In the genomic region with DNA sequence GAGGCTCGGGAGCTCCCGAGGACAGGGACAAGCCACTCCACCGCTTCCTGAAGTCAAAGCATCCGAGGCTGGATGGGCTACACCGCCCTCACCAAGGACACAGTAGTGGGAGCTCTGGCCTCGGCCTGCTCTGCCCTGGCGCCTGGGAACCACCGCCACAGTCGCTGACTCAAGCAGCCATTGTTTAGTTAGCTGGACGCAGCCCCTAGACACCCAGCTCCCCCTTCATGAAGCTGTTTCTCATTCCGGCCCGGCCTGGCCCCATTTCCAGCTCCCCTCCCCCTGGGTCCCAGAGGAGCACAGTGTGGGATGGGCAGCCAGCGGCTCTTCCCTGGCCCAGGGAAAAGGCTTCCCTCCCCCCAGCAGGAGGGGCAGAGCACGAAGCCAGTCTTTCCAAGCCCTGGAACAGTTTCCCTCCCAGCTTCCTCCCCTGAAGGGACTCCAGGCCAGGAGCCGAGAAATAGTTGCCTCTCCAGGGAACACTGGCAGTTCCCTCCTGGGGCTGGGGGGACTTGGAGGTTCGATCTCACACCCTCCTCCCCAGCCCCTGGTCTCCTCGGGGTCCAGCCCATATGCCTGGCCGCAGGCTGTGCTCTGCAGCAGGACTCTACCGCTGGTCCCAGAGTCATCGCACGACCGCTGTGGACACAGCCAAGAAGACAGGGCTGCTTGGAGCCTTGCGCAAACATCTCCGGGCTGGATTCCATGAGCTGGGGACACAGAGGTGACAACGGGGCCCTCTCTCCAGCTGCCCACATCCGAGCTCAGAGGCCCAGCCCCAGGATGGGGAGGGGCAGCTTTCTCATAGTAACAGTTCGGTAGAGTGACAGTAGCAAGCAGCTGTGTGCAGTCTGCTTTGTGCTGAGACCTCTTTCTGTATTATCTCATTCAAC, we compare ENCODE assay signal across 8 cellular contexts. TPM values are rescaled to one million over a fixed set of nuclear protein-coding genes. Genes with fewer than 3 reads are reported as not detected.
A peak's percentile ranks its signal among the peaks of the same experiment; 100 is the strongest.
DNase-seq lines count a peak whose midpoint lies in the region; ATAC-seq and TF ChIP-seq lines count a peak whose summit lies in the region.

No MANE protein-coding gene starts in this region.

- no peak for TF ChIP-seq CTCF in DND-41 (IDR thresholded peaks at IDR 0.05; ENCODE audit: borderline replicate concordance, extremely low read depth, low read length, poor library complexity, severe bottlenecking)
- TF ChIP-seq CTCF in WERI-Rb-1 (IDR thresholded peaks at IDR 0.05; ENCODE audit: low read depth, low read length): no peak

- DNase-seq in DND-41: peak; percentile 82
- no peak for DNase-seq in NT2/D1 (ENCODE audit: low read depth, low spot score)
- DNase-seq in SIG-M5 (lab: John Stamatoyannopoulos, UW): no peak
- DNase-seq in WERI-Rb-1: no peak
- no peak for DNase-seq in T-helper 1 cell

- ATAC-seq in DND-41 (ENCODE audit: insufficient read depth, low read depth) (peak; percentile 56), GM18498 (IDR thresholded peaks at IDR 0.05; ENCODE audit: unreplicated experiment) (no peak)

- H2AFZ ChIP-seq in DND-41 (ENCODE audit: low read depth, low read length): no peak overlapping the region

- peaks cover 67% of the 10 kb centered on the region for H4K20me1 ChIP-seq in DND-41 (ENCODE audit: insufficient read depth, low read length)

- H3K79me2 ChIP-seq in DND-41 (ENCODE audit: insufficient read depth, low read length): peaks cover 85% of the 10 kb centered on the region

- H3K4me1 ChIP-seq in DND-41 (ENCODE audit: insufficient read depth, low read length) (peaks cover 100% of the 10 kb centered on the region), NT2/D1 (ENCODE audit: insufficient read depth, insufficient read length) (peaks cover 80% of the 10 kb centered on the region), esophagus (ENCODE audit: control insufficient read depth in 2 of 2, insufficient read depth in 2 of 2, low read length in 1 of 2) (peaks cover 11 to 19% of the 10 kb centered on the region in 2 donors), muscle layer of colon (ENCODE audit: insufficient read depth, low read length) (peaks cover 72% of the 10 kb centered on the region)

- H3K27me3 ChIP-seq in DND-41 (ENCODE audit: insufficient read depth, low read length, poor library complexity): no peaks in the 10 kb centered on the region
- no peaks in the 10 kb centered on the region for H3K27me3 ChIP-seq in NT2/D1 (ENCODE audit: insufficient read depth, insufficient read length)
- H3K27me3 ChIP-seq in esophagus (ENCODE audit: control insufficient read depth in 1 of 2, insufficient read depth in 2 of 2, low read length in 2 of 2): no peaks in the 10 kb centered on the region
- H3K27me3 ChIP-seq in muscle layer of colon (ENCODE audit: control insufficient read depth in 1 of 2, insufficient read depth in 2 of 2, low read length in 2 of 2): no peaks in the 10 kb centered on the region
- no peaks in the 10 kb centered on the region for H3K27me3 ChIP-seq in WERI-Rb-1 (ENCODE audit: insufficient read depth, low read depth, severe bottlenecking)

- 47 to 54% methylated on average over 27 of the region's 27 CpGs for WGBS in esophagus, 2 donors

- H3K4me3 ChIP-seq in DND-41 (ENCODE audit: low read depth in 1 of 2, low read length in 2 of 2): no peak overlapping the region; a peak in 1 of 4 replicates
- no peak overlapping the region for H3K4me3 ChIP-seq in NT2/D1 (ENCODE audit: insufficient read length, low read depth)
- no peak overlapping the region for H3K4me3 ChIP-seq in esophagus (ENCODE audit: low read depth in 1 of 2, low read length in 2 of 2)
- peak overlapping the region in 1 of 2 donors; percentile 22 for H3K4me3 ChIP-seq in muscle layer of colon (ENCODE audit: low read depth in 1 of 2, low read length in 2 of 2)
- no peak overlapping the region for H3K4me3 ChIP-seq in WERI-Rb-1 (ENCODE audit: low read depth, low read length)

- H3K27ac ChIP-seq in DND-41 (ENCODE audit: low read length) (peak overlapping the region; percentile 96), esophagus (ENCODE audit: low read depth in 2 of 2, low read length in 1 of 2) (peak overlapping the region; percentile 71 to 82), muscle layer of colon (ENCODE audit: low read depth, low read length) (peak overlapping the region; percentile 45), WERI-Rb-1 (no peak overlapping the region)

- H3K36me3 ChIP-seq in DND-41 (ENCODE audit: insufficient read depth, low read length) (peaks cover 67% of the 10 kb centered on the region), NT2/D1 (ENCODE audit: insufficient read depth, insufficient read length, low read length) (peaks cover 54% of the 10 kb centered on the region), esophagus (ENCODE audit: control insufficient read depth in 2 of 2, insufficient read depth in 2 of 2, low read length in 1 of 2) (no peaks in the 10 kb centered on the region), muscle layer of colon (ENCODE audit: insufficient read depth, low read length) (no peaks in the 10 kb centered on the region), WERI-Rb-1 (no peaks in the 10 kb centered on the region)

- peak overlapping the region; percentile 22; the same call in 1 of the 2 replicates for H3K9ac ChIP-seq in DND-41 (ENCODE audit: low read depth, low read length)
- H3K9ac ChIP-seq in NT2/D1 (ENCODE audit: insufficient read length, low read depth): peak overlapping the region; percentile 74
- H3K9ac ChIP-seq in muscle layer of colon (ENCODE audit: low read length): no peak overlapping the region

- peak overlapping the region; percentile 100 for H3K4me2 ChIP-seq in DND-41 (ENCODE audit: insufficient read depth, low read length)

- no peaks in the 10 kb centered on the region for H3K9me3 ChIP-seq in DND-41 (ENCODE audit: insufficient read depth, low read length, severe bottlenecking)
- no peaks in the 10 kb centered on the region for H3K9me3 ChIP-seq in NT2/D1 (ENCODE audit: insufficient read depth, low read length)
- H3K9me3 ChIP-seq in esophagus (ENCODE audit: control insufficient read depth in 2 of 2, insufficient read depth in 1 of 2, low read depth in 1 of 2, low read length in 1 of 2): no peaks in the 10 kb centered on the region
- H3K9me3 ChIP-seq in muscle layer of colon (ENCODE audit: low read length): no peaks in the 10 kb centered on the region
- H3K9me3 ChIP-seq in WERI-Rb-1 (ENCODE audit: severe bottlenecking): no peaks in the 10 kb centered on the region

RNA-seq across cellular contexts. Expression of a gene that starts 10.0 kb away (rescaled TPM):
- polyA plus RNA-seq in esophagus: 10 to 100 TPM; 15.8 to 18.7 TPM

RNA-seq across cellular contexts. Expression of a gene that starts 53.5 kb away (rescaled TPM):
- not detected for polyA plus RNA-seq in esophagus
